In genomic region chr5:154031923-154032489, GRCh38 we compare ENCODE assay signal across 23 cellular contexts.
"Had no signal": no experiment of that assay in that cellular context is flagged by ENCODE, and none has a peak within 500 bp of the region (broad histone marks: within the 10 kb centered on the region; RNA-seq: fewer than 3 reads in every experiment).

No MANE protein-coding gene starts in this region.

- H3K4me3 Mint-ChIP-seq: memory B cell, mesothelial cell of epicardium, natural killer cell, neural crest cell, type B pancreatic cell had no signal

- H3K9me3 ChIP-seq: left ventricle myocardium inferior, lower lobe of right lung, spleen, suprapubic skin, thyroid gland, uterus had no signal

- H2AFZ ChIP-seq: hepatocyte had no signal

- FAIRE-seq: kidney had no signal

- H3K27ac Mint-ChIP-seq: memory B cell, mesothelial cell of epicardium, natural killer cell, type B pancreatic cell had no signal

- H3K27me3 ChIP-seq: dorsolateral prefrontal cortex, hepatocyte, spleen, suprapubic skin, thyroid gland, uterus had no signal

- ATAC-seq: left cardiac atrium, lower lobe of right lung, natural killer cell, sciatic nerve had no signal

- H3K4me3 ChIP-seq: dorsolateral prefrontal cortex, hepatocyte, left ventricle myocardium inferior, lower lobe of right lung, spleen, suprapubic skin, thyroid gland, uterus had no signal

- H3K27me3 Mint-ChIP-seq: memory B cell, type B pancreatic cell had no signal

- H3K27ac ChIP-seq: dorsolateral prefrontal cortex, hepatocyte, left ventricle myocardium inferior, lower lobe of right lung, spleen, suprapubic skin, thyroid gland, uterus had no signal

- DNase-seq: dorsolateral prefrontal cortex; effector CD8-positive, alpha-beta T cell; head of caudate nucleus; kidney; left cardiac atrium; left ventricle myocardium inferior; lower lobe of right lung; natural killer cell; posterior cingulate gyrus; spleen; stimulated activated CD4-positive, alpha-beta T cell treated with anti-CD3 and anti-CD28 coated beads, Interleukin-15, amount 100 ng/mL, for 24 hours; stimulated activated CD4-positive, alpha-beta T cell treated with anti-CD3 and anti-CD28 coated beads, Interleukin-1b, Interleukin-23, amount 100 ng/mL, for 48 hours; stimulated activated CD4-positive, alpha-beta T cell treated with anti-CD3 and anti-CD28 coated beads, Interleukin-4, amount 100 ng/mL, for 24 hours; stimulated activated naive CD4-positive, alpha-beta T cell; thyroid gland; uterus had no signal

- H3K4me2 ChIP-seq: hepatocyte had no signal

- H3K36me3 ChIP-seq: uterus had no signal

- H3K4me1 ChIP-seq: thyroid gland, uterus had no signal
